Comparison of ENCODE assay signal across 1 cellular context in genomic region chr4:40038972-40039371, GRCh38.
TF ChIP-seq lines count a peak whose summit lies in the region.

No MANE protein-coding gene starts in this region.

TF ChIP-seq in WTC11, 78 proteins besides CTCF, POLR2A, EP300 and RAD21 (continued from another document):
- no peak for TF ChIP-seq ZBTB43 (CRISPR knock-in tag; IDR thresholded peaks at IDR 0.05)
- TF ChIP-seq TEAD1 (CRISPR knock-in tag; IDR thresholded peaks at IDR 0.05) = no peak
- TF ChIP-seq OVOL2 (CRISPR knock-in tag; IDR thresholded peaks at IDR 0.05; ENCODE audit: borderline replicate concordance) = no peak
- no peak for TF ChIP-seq ZNF281 (CRISPR knock-in tag; IDR thresholded peaks at IDR 0.05)
- no peak for TF ChIP-seq ZSCAN18 (CRISPR knock-in tag; IDR thresholded peaks at IDR 0.05)
